ENCODE assay signal across 14 cellular contexts in genomic region chr6:11685411-11686093, GRCh38.
DNase-seq lines count a peak whose midpoint lies in the region; ATAC-seq and TF ChIP-seq lines count a peak whose summit lies in the region.
"Had no signal": no experiment of that assay in that cellular context is flagged by ENCODE, and none has a peak within 500 bp of the region (broad histone marks: within the 10 kb centered on the region; RNA-seq: fewer than 3 reads in every experiment).

No MANE protein-coding gene starts in this region.

- H3K4me3 ChIP-seq in Caco-2 (ENCODE audit: low read depth, low read length) = no peak overlapping the region
- no peak overlapping the region for H3K4me3 ChIP-seq in choroid plexus epithelial cell (ENCODE audit: low read depth, low read length)
- H3K4me3 ChIP-seq: coronary artery, spleen had no signal

- peaks cover 41% of the 10 kb centered on the region for H3K4me1 ChIP-seq in Caco-2
- H3K4me1 ChIP-seq: spleen had no signal

- TF ChIP-seq CTCF in Caco-2 (IDR thresholded peaks at IDR 0.05; ENCODE audit: insufficient read depth in 1 of 2, low read depth in 1 of 2, low read length in 1 of 2, severe bottlenecking in 1 of 2, unreplicated experiment in 1 of 2) (no peak), choroid plexus epithelial cell (conservative IDR thresholded peaks at IDR 0.05; ENCODE audit: low read depth, low read length) (no peak), mesothelial cell of epicardium (IDR thresholded peaks at IDR 0.05; ENCODE audit: unreplicated experiment) (no peak)

- no peak overlapping the region for H3K4me3 Mint-ChIP-seq in Caco-2 (ENCODE audit: unreplicated experiment)
- H3K4me3 Mint-ChIP-seq in mesothelial cell of epicardium = no peak overlapping the region
- H3K4me3 Mint-ChIP-seq: activated B cell treated with CpG ODN at 0.5 μM for 24 hours; CD4-positive, CD25-positive, alpha-beta regulatory T cell; IgD-negative memory B cell; naive thymus-derived CD4-positive, alpha-beta T cell had no signal

- no peak for ATAC-seq in Right ventricle myocardium inferior
- no peak for ATAC-seq in activated CD4-positive, CD25-positive, alpha-beta regulatory T cell treated with anti-CD3 and anti-CD28 coated beads, Interleukin-2, amount 50 U/mL, for 24 hours
- ATAC-seq in HG03442 (IDR thresholded peaks at IDR 0.05; ENCODE audit: unreplicated experiment) = no peak
- ATAC-seq: naive thymus-derived CD4-positive, alpha-beta T cell had no signal

- POLR2A ChIA-PET in Caco-2 (lab: Charles Lee) = no interaction called here

- H3K9me3 ChIP-seq in Caco-2 = no peaks in the 10 kb centered on the region; the same call in 1 of the 2 replicates

- no TSS peak for BruUV-seq in Caco-2 (replicated peaks; lab: Mats Ljungman, UMichigan)

- H3K36me3 Mint-ChIP-seq in Caco-2 (ENCODE audit: insufficient read depth, unreplicated experiment) = peaks cover 7% of the 10 kb centered on the region
- H3K36me3 Mint-ChIP-seq in mesothelial cell of epicardium = peaks cover 5% of the 10 kb centered on the region
- H3K36me3 Mint-ChIP-seq: CD4-positive, CD25-positive, alpha-beta regulatory T cell had no signal

- DNase-seq in Caco-2 = peak; percentile 55 to 62
- peak; percentile 74 for DNase-seq in LoVo (ENCODE audit: low spot score)
- peak; percentile 71 for DNase-seq in choroid plexus epithelial cell (ENCODE audit: low read depth)
- DNase-seq in mesothelial cell of epicardium (ENCODE audit: low spot score in 2 of 2, unreplicated experiment in 2 of 2) = no peak
- no peak for DNase-seq in DMS153 (lab: John Stamatoyannopoulos, UW)
- no peak for DNase-seq in Right ventricle myocardium inferior (ENCODE audit: missing footprints)
- DNase-seq: activated B cell treated with CpG ODN at 0.5 μM for 24 hours; CD4-positive, CD25-positive, alpha-beta regulatory T cell; naive thymus-derived CD4-positive, alpha-beta T cell; spleen had no signal

- H3K27me3 Mint-ChIP-seq in Caco-2 (ENCODE audit: insufficient read depth, unreplicated experiment) (no peaks in the 10 kb centered on the region), mesothelial cell of epicardium (ENCODE audit: low read depth) (no peaks in the 10 kb centered on the region)

- no peaks in the 10 kb centered on the region for H3K27me3 ChIP-seq in Caco-2 (replicated peaks; ENCODE audit: control insufficient read depth, insufficient read depth, low read length)
- H3K27me3 ChIP-seq: spleen had no signal

- CTCF ChIA-PET in Caco-2 (lab: Charles Lee) = interaction anchor here (1.3 kb wide), 1 partner anchor 30 kb away, joined by 4 read pairs; no protein-coding TSS in a partner anchor

- intact Hi-C loops in Caco-2 (cut with micrococcal nuclease; ENCODE audit: unreplicated experiment) (no loop called here), Right ventricle myocardium inferior (cut with DNase I) (no loop called here)

- peak overlapping the region; percentile 81 for H3K27ac Mint-ChIP-seq in Caco-2 (ENCODE audit: unreplicated experiment)
- peak overlapping the region; percentile 13 for H3K27ac Mint-ChIP-seq in mesothelial cell of epicardium
- H3K27ac Mint-ChIP-seq: activated B cell treated with CpG ODN at 0.5 μM for 24 hours; CD4-positive, CD25-positive, alpha-beta regulatory T cell; IgD-negative memory B cell; naive thymus-derived CD4-positive, alpha-beta T cell had no signal

- H3K36me3 ChIP-seq in Caco-2 (ENCODE audit: control insufficient read depth, insufficient read depth, low read length) = no peaks in the 10 kb centered on the region; the same call in 1 of the 2 replicates
- H3K36me3 ChIP-seq: spleen had no signal

- H3K9me3 Mint-ChIP-seq in Caco-2 (ENCODE audit: unreplicated experiment) (peaks cover 29% of the 10 kb centered on the region), mesothelial cell of epicardium (peaks cover 35% of the 10 kb centered on the region)

- peaks cover 38% of the 10 kb centered on the region for H3K4me1 Mint-ChIP-seq in Caco-2 (ENCODE audit: low read depth, unreplicated experiment)
- H3K4me1 Mint-ChIP-seq in mesothelial cell of epicardium = peaks cover 48% of the 10 kb centered on the region
- H3K4me1 Mint-ChIP-seq: activated B cell treated with CpG ODN at 0.5 μM for 24 hours, IgD-negative memory B cell had no signal

Comparison
In these comparisons a context has a peak if more than half of its experiments do, and no peak if none do; other contexts are left out.
1. DNase-seq: peak in Caco-2 (2 of 2), LoVo (single experiment) and choroid plexus epithelial cell (single experiment); none in mesothelial cell of epicardium (0 of 2), DMS153 (single experiment) and Right ventricle myocardium inferior (single experiment).